Comparison of ENCODE assay signal across 1 cellular context in genomic region chr1:147579532-147580199, GRCh38.
TF ChIP-seq lines count a peak whose summit lies in the region.

No MANE protein-coding gene starts in this region.

TF ChIP-seq in HepG2, 621 proteins besides CTCF, POLR2A, EP300 and RAD21 (continued from another document and continues in another):
- TF ChIP-seq RELA (CRISPR knock-in tag; IDR thresholded peaks at IDR 0.05) (no peak), MEF2D (CRISPR knock-in tag; IDR thresholded peaks at IDR 0.05) (no peak), ZXDC (CRISPR knock-in tag; IDR thresholded peaks at IDR 0.05) (no peak), GMEB2 (CRISPR knock-in tag; IDR thresholded peaks at IDR 0.05; ENCODE audit: low read depth) (no peak), ZKSCAN1 (IDR thresholded peaks at IDR 0.05; ENCODE audit: low read length) (no peak), ZNF30 (CRISPR knock-in tag; IDR thresholded peaks at IDR 0.05) (no peak), HOMEZ (CRISPR knock-in tag; IDR thresholded peaks at IDR 0.05; ENCODE audit: low read depth) (peak; percentile 47; the same call in 1 of the 2 replicates), CBX5 (CRISPR knock-in tag; IDR thresholded peaks at IDR 0.05; ENCODE audit: borderline replicate concordance) (no peak), TFE3 (CRISPR knock-in tag; IDR thresholded peaks at IDR 0.05) (peak; percentile 91), HNRNPL (IDR thresholded peaks at IDR 0.05; ENCODE audit: low read depth, low read length) (no peak), AKAP8 (CRISPR knock-in tag; IDR thresholded peaks at IDR 0.05) (no peak), FLYWCH1 (CRISPR knock-in tag; IDR thresholded peaks at IDR 0.05) (no peak), HNF4G (IDR thresholded peaks at IDR 0.05; ENCODE audit: borderline replicate concordance, low read depth, low read length) (no peak), HNF4G (CRISPR knock-in tag; IDR thresholded peaks at IDR 0.05; ENCODE audit: borderline replicate concordance, low read depth) (no peak), ZNF441 (CRISPR knock-in tag; IDR thresholded peaks at IDR 0.05; ENCODE audit: borderline replicate concordance) (peak; percentile 63; the same call in 1 of the 2 replicates), HDAC2 (CRISPR knock-in tag; IDR thresholded peaks at IDR 0.05) (0 out of 2 replicates have a peak, but pooled peaks have one; percentile 64), SALL1 (CRISPR knock-in tag; IDR thresholded peaks at IDR 0.05) (0 out of 2 replicates have a peak, but pooled peaks have one; percentile 41), THAP11 (CRISPR knock-in tag; IDR thresholded peaks at IDR 0.05) (no peak), REPIN1 (CRISPR knock-in tag; IDR thresholded peaks at IDR 0.05; ENCODE audit: borderline replicate concordance, low read depth) (0 out of 2 replicates have a peak, but pooled peaks have one; percentile 40), HHEX (CRISPR knock-in tag; IDR thresholded peaks at IDR 0.05) (no peak), ATF7-NPFF (CRISPR knock-in tag; IDR thresholded peaks at IDR 0.05; ENCODE audit: low read depth) (no peak), TBX2 (CRISPR knock-in tag; IDR thresholded peaks at IDR 0.05; ENCODE audit: borderline replicate concordance) (peak; percentile 55; the same call in 1 of the 2 replicates), MAX (IDR thresholded peaks at IDR 0.05) (peak; percentile 33; the same call in 1 of the 2 replicates), ZNF777 (CRISPR knock-in tag; IDR thresholded peaks at IDR 0.05) (no peak), ZNF761 (CRISPR knock-in tag; conservative IDR thresholded peaks at IDR 0.05) (no peak), HNF1B (CRISPR knock-in tag; IDR thresholded peaks at IDR 0.05) (peak; percentile 82), ZNF569 (CRISPR knock-in tag; IDR thresholded peaks at IDR 0.05; ENCODE audit: borderline replicate concordance) (no peak), ZMYM3 (CRISPR knock-in tag; IDR thresholded peaks at IDR 0.05) (peak; percentile 57; the same call in 1 of the 2 replicates), MZF1 (CRISPR knock-in tag; IDR thresholded peaks at IDR 0.05; ENCODE audit: borderline replicate concordance) (no peak), NFIB (CRISPR knock-in tag; IDR thresholded peaks at IDR 0.05; ENCODE audit: borderline replicate concordance) (no peak), ZBTB20 (CRISPR knock-in tag; IDR thresholded peaks at IDR 0.05; ENCODE audit: borderline replicate concordance, low read depth) (no peak), PHF21A (CRISPR knock-in tag; IDR thresholded peaks at IDR 0.05) (no peak), NFRKB (IDR thresholded peaks at IDR 0.05) (no peak), FOSL2 (CRISPR knock-in tag; IDR thresholded peaks at IDR 0.05) (0 out of 2 replicates have a peak, but pooled peaks have one; percentile 23), SNAPC4 (CRISPR knock-in tag; IDR thresholded peaks at IDR 0.05) (no peak), ZNF710 (CRISPR knock-in tag; IDR thresholded peaks at IDR 0.05; ENCODE audit: borderline replicate concordance) (0 out of 2 replicates have a peak, but pooled peaks have one; percentile 43), AFF4 (CRISPR knock-in tag; IDR thresholded peaks at IDR 0.05) (no peak), HDAC1 (CRISPR knock-in tag; IDR thresholded peaks at IDR 0.05) (0 out of 2 replicates have a peak, but pooled peaks have one; percentile 32), KDM5B (CRISPR knock-in tag; IDR thresholded peaks at IDR 0.05; ENCODE audit: borderline replicate concordance) (no peak), ZNF556 (CRISPR knock-in tag; IDR thresholded peaks at IDR 0.05; ENCODE audit: borderline replicate concordance) (no peak), MED1 (CRISPR knock-in tag; IDR thresholded peaks at IDR 0.05) (0 out of 2 replicates have a peak, but pooled peaks have one; percentile 13), BHLHE40 (IDR thresholded peaks at IDR 0.05; ENCODE audit: low read length) (peak; percentile 98), NR2C2 (CRISPR knock-in tag; IDR thresholded peaks at IDR 0.05; ENCODE audit: borderline replicate concordance) (no peak), CENPX (CRISPR knock-in tag; IDR thresholded peaks at IDR 0.05) (no peak)
